8 cellular contexts compared by ENCODE assay signal in the genomic region with DNA sequence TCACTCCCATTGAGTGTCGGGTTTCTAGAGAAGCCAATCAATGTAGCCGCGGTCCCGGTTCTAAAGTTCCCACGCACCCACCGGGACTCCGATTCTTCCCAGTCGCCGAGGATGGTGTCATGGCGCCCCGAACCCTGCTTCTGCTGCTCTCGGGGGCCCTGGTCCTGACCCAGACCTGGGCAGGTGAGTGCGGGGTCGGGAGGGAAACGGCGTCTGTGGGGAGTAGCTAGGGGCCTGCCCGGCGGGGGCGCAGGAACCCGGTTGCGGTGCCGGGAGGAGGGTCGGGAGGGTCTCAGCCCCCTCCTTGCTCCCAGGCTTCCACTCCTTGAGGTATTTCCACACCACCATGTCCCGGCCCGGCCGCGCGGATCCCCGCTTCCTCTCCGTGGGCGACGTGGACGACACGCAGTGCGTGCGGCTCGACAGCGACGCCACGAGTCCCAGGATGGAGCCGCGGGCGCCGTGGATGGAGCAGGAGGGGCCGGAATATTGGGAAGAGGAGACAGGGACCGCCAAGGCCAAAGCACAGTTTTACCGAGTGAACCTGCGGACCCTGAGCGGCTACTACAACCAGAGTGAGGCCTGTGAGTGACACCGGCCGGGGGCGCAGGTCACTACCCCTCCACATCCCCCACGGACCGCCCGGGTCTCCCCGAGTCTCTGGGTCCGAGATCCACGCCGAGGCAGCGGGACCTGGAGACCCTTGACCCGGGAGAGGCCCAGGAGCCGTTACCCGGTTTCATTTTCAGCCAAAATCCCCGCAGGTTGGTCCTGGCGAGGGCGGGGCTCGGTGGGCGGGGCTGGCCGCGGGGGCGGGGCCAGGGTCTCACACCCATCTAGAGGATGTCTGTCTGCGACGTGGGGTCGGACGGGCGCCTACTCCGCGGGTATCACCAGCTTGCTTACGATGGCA. TPM values are rescaled to one million over a fixed set of nuclear protein-coding genes. Genes with fewer than 3 reads are reported as not detected.
DNase-seq lines count a peak whose midpoint lies in the region; ATAC-seq and TF ChIP-seq lines count a peak whose summit lies in the region.

No MANE protein-coding gene starts in this region.

- H3K4me3 ChIP-seq in AG04449 (ENCODE audit: low read depth, low read length), result peak overlapping the region; percentile 49
- peak overlapping the region; percentile 53 to 59 for H3K4me3 ChIP-seq in esophagus (ENCODE audit: low read depth in 1 of 2, low read length in 2 of 2)
- H3K4me3 ChIP-seq in muscle layer of duodenum (ENCODE audit: low read depth in 1 of 2, low read length in 2 of 2), result peak overlapping the region; percentile 61 to 77

- peak; percentile 62 for TF ChIP-seq CTCF in AG04449 (IDR thresholded peaks at IDR 0.05; ENCODE audit: insufficient read depth, low read length, missing control alignments)

- WGBS in esophagus, 2 donors, result 2% methylated on average over 73 to 79 of the region's 79 CpGs

- peak overlapping the region; percentile 0 to 61 for H3K27ac ChIP-seq in esophagus (ENCODE audit: low read depth in 2 of 2, low read length in 1 of 2)
- H3K27ac ChIP-seq in muscle layer of duodenum (ENCODE audit: low read length), result no peak overlapping the region

- ATAC-seq in HG03045 (IDR thresholded peaks at IDR 0.05; ENCODE audit: unreplicated experiment), result peak; percentile 50
- ATAC-seq in HG02973 (IDR thresholded peaks at IDR 0.05; ENCODE audit: unreplicated experiment), result no peak
- no peak for ATAC-seq in GM18873 (IDR thresholded peaks at IDR 0.05; ENCODE audit: low FRiP score, unreplicated experiment)

- H3K27me3 ChIP-seq in esophagus (ENCODE audit: control insufficient read depth in 1 of 2, insufficient read depth in 2 of 2, low read length in 2 of 2) (no peaks in the 10 kb centered on the region), muscle layer of duodenum (ENCODE audit: low read depth, low read length) (peaks cover 13% of the 10 kb centered on the region)

- CTCF ChIA-PET in AG04449 (lab: Yijun Ruan, JAX), result interaction anchor here (1.1 to 1.3 kb wide), 3 partner anchors 42 to 54 kb away, joined by 3 to 5 read pairs (median 3); no protein-coding TSS in a partner anchor

- no peaks in the 10 kb centered on the region for H3K36me3 ChIP-seq in esophagus (ENCODE audit: control insufficient read depth in 2 of 2, insufficient read depth in 2 of 2, low read length in 1 of 2)
- H3K36me3 ChIP-seq in muscle layer of duodenum (ENCODE audit: control insufficient read depth in 1 of 2, insufficient read depth in 2 of 2, low read length in 2 of 2), result no peaks in the 10 kb centered on the region

- H3K9me3 ChIP-seq in esophagus (ENCODE audit: control insufficient read depth in 2 of 2, insufficient read depth in 1 of 2, low read depth in 1 of 2, low read length in 1 of 2), result no peaks in the 10 kb centered on the region
- H3K9me3 ChIP-seq in muscle layer of duodenum (ENCODE audit: control insufficient read depth in 1 of 2, low read length in 2 of 2), result no peaks in the 10 kb centered on the region

- POLR2A ChIA-PET in AG04449 (lab: Yijun Ruan, JAX), result no interaction called here

- DNase-seq in AG04449 (ENCODE audit: low read depth, low spot score) (no peak), activated T-cell treated with anti-CD3 and anti-CD28 coated beads for 1 hour (ENCODE audit: low read depth) (peak; percentile 69)
- DNase-seq in stimulated activated CD8-positive, alpha-beta memory T cell treated with anti-CD3 and anti-CD28 coated beads, Interleukin-7, amount 100 ng/mL, for 1 hour (ENCODE audit: low read depth in 2 of 2), result peak; percentile 52 to 69

- no peaks in the 10 kb centered on the region for H3K4me1 ChIP-seq in esophagus (ENCODE audit: control insufficient read depth in 2 of 2, insufficient read depth in 2 of 2, low read length in 1 of 2)
- H3K4me1 ChIP-seq in muscle layer of duodenum (ENCODE audit: control insufficient read depth in 1 of 2, insufficient read depth in 2 of 2, low read length in 2 of 2), result peaks cover 0 to 16% of the 10 kb centered on the region in 2 donors

RNA-seq across cellular contexts. Expression of gene HLA-G, which starts 35.2 kb away (rescaled TPM):
- polyA plus RNA-seq in esophagus, result under 1 TPM; 0.07 to 0.12 TPM
